ENCODE assay signal across 34 cellular contexts in the genomic region with DNA sequence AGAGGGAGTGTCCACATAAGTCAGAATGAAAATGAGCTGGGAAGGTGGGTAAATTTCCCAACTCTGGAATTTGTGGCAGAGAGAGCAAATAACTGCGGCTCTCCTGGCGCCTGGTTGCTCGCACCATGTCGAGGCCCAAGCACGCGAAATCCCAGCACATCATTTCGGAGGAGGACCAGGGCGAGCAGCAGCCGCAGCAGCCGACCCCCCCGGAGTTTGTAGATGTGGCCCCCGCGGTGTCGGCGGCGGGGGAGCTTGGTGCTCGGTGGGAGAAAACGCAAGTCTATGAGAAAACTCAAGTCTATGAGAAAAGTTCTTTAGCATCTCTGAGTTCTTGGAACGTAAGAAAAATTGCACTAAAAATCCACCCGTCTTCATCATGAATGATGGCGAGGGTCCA.
DNase-seq lines count a peak whose midpoint lies in the region; ATAC-seq and TF ChIP-seq lines count a peak whose summit lies in the region.
"Had no signal": no experiment of that assay in that cellular context is flagged by ENCODE, and none has a peak within 500 bp of the region (broad histone marks: within the 10 kb centered on the region; RNA-seq: fewer than 3 reads in every experiment).

No MANE protein-coding gene starts in this region.

- no peak overlapping the region for H3K4me2 ChIP-seq in GM23338
- no peak overlapping the region for H3K4me2 ChIP-seq in mesenchymal stem cell (ENCODE audit: low read length, poor library complexity, severe bottlenecking)
- H3K4me2 ChIP-seq: A549; BLaER1; BLaER1 treated with 17β-estradiol and CSF1 and Interleukin-3, amounts not matched to agents 10 nM and 100 nM had no signal

- H4K91ac ChIP-seq in mesenchymal stem cell (ENCODE audit: low read length): peak overlapping the region; percentile 25

- TF ChIP-seq CTCF in GM23338 (conservative IDR thresholded peaks at IDR 0.05; ENCODE audit: low read depth in 2 of 2) (no peak), nephron (IDR thresholded peaks at IDR 0.05; ENCODE audit: unreplicated experiment in 3 of 3) (no peak)

- no peak overlapping the region for H3K18ac ChIP-seq in mesenchymal stem cell (ENCODE audit: low read depth in 1 of 2, low read length in 2 of 2)

- DNase-seq in right cardiac atrium (peak in 2 of 3 donors; percentile 44 to 46), Right ventricle myocardium superior (no peak), GM23338 (ENCODE audit: low spot score) (no peak), mesenchymal stem cell (no peak), retina (no peak), DMS153 (lab: John Stamatoyannopoulos, UW) (no peak), RPMI8226 (no peak)
- DNase-seq: 8988T; ACHN; AML-193; BE2C; C1 segment of cervical spinal cord; Caco-2; Calu3; CD4-positive, alpha-beta memory T cell; CD4-positive, alpha-beta T cell; CD4-positive, CD25-positive, alpha-beta regulatory T cell; CD8-positive, alpha-beta memory T cell; CD8-positive, alpha-beta T cell; COR-L47; DMS 273 treated with DMSO at 0.1 percent for 48 hours; DMS53; DMS79; DMS79 treated with DMSO at 0.1 percent for 48 hours; DND-41; EL had no signal

- no peaks in the 10 kb centered on the region for H3F3A ChIP-seq in GM23338 (replicated peaks; ENCODE audit: low read depth)

- H3K27me3 Mint-ChIP-seq in GM23338 (ENCODE audit: insufficient read depth, low read depth, poor library complexity) (no peaks in the 10 kb centered on the region), nephron (ENCODE audit: low read depth) (peaks cover 4% of the 10 kb centered on the region)
- H3K27me3 Mint-ChIP-seq: CD4-positive, alpha-beta T cell had no signal

- H2AFZ ChIP-seq in GM23338 (0 out of 2 replicates have a peak overlapping the region, but pooled peaks have one; percentile 10), mesenchymal stem cell (ENCODE audit: low read depth, low read length) (no peak overlapping the region)

- intact Hi-C loops in right cardiac atrium (cut with DNase I): no loop called here
- intact Hi-C loops in Right ventricle myocardium superior (cut with DNase I): no loop called here

- no peak overlapping the region for H3K23ac ChIP-seq in mesenchymal stem cell (ENCODE audit: low read length in 2 of 2)

- H2BK12ac ChIP-seq in mesenchymal stem cell (ENCODE audit: low read length in 2 of 2): no peak overlapping the region

- no peak overlapping the region for H3K4ac ChIP-seq in mesenchymal stem cell (ENCODE audit: low read depth in 1 of 2, low read length in 2 of 2)

- H3K4me3 ChIP-seq in right cardiac atrium (ENCODE audit: low read length): no peak overlapping the region
- H3K4me3 ChIP-seq in GM23338: no peak overlapping the region
- no peak overlapping the region for H3K4me3 ChIP-seq in mesenchymal stem cell (ENCODE audit: insufficient read depth in 1 of 2, low read depth in 1 of 2, low read length in 2 of 2)
- H3K4me3 ChIP-seq: A549; BLaER1; BLaER1 treated with 17β-estradiol and CSF1 and Interleukin-3, amounts not matched to agents 10 nM and 100 nM had no signal

- H3K36me3 Mint-ChIP-seq in GM23338 (ENCODE audit: low read depth) (no peaks in the 10 kb centered on the region), nephron (ENCODE audit: low read depth) (no peaks in the 10 kb centered on the region)
- H3K36me3 Mint-ChIP-seq: CD14-positive monocyte; CD4-positive, alpha-beta memory T cell; CD4-positive, CD25-positive, alpha-beta regulatory T cell; CD8-positive, alpha-beta memory T cell; CD8-positive, alpha-beta T cell had no signal

- H3K27ac ChIP-seq in right cardiac atrium (ENCODE audit: low read length) (no peak overlapping the region), GM23338 (ENCODE audit: low read depth) (no peak overlapping the region), mesenchymal stem cell (ENCODE audit: low read length, poor library complexity, severe bottlenecking) (no peak overlapping the region)
- H3K27ac ChIP-seq: 22Rv1; A549; BLaER1; BLaER1 treated with 17β-estradiol and CSF1 and Interleukin-3, amounts not matched to agents 10 nM and 100 nM; C4-2B had no signal

- H2BK5ac ChIP-seq in mesenchymal stem cell (ENCODE audit: low read depth, low read length, poor library complexity, severe bottlenecking): no peak overlapping the region

- H3K36me3 ChIP-seq in GM23338 (ENCODE audit: insufficient read depth) (no peaks in the 10 kb centered on the region), mesenchymal stem cell (ENCODE audit: control insufficient read depth in 1 of 2, insufficient read depth in 2 of 2, low read depth in 1 of 2, low read length in 2 of 2) (no peaks in the 10 kb centered on the region)
- H3K36me3 ChIP-seq: BE2C; BLaER1; BLaER1 treated with 17β-estradiol and CSF1 and Interleukin-3, amounts not matched to agents 10 nM and 100 nM had no signal

- no peak overlapping the region for H3K9ac ChIP-seq in mesenchymal stem cell (ENCODE audit: low read length)
- H3K9ac ChIP-seq: BLaER1; BLaER1 treated with 17β-estradiol and CSF1 and Interleukin-3, amounts not matched to agents 10 nM and 100 nM had no signal

- H4K20me1 ChIP-seq in GM23338 (replicated peaks; ENCODE audit: insufficient read depth): no peaks in the 10 kb centered on the region
- H4K20me1 ChIP-seq: BLaER1; BLaER1 treated with 17β-estradiol and CSF1 and Interleukin-3, amounts not matched to agents 10 nM and 100 nM had no signal

- no peak overlapping the region for H3K27ac Mint-ChIP-seq in GM23338
- peak overlapping the region in 2 of 3 experiments; percentile 2 to 9 for H3K27ac Mint-ChIP-seq in nephron
- H3K27ac Mint-ChIP-seq: B cell; CD14-positive monocyte; CD4-positive, alpha-beta memory T cell; CD4-positive, alpha-beta T cell; CD4-positive, CD25-positive, alpha-beta regulatory T cell; CD8-positive, alpha-beta memory T cell; CD8-positive, alpha-beta T cell had no signal

- ATAC-seq in right cardiac atrium (no peak), Right ventricle myocardium superior (ENCODE audit: poor library complexity) (no peak), GM23338 (no peak)
- ATAC-seq: A549; CD8-positive, alpha-beta T cell had no signal

- H3K79me2 ChIP-seq in GM23338 (replicated peaks; ENCODE audit: insufficient read depth): no peaks in the 10 kb centered on the region

- 93% methylated on average over 21 of the region's 21 CpGs for WGBS in right cardiac atrium
- 97% methylated on average over 21 of the region's 21 CpGs for WGBS in mesenchymal stem cell

- H3K4me1 ChIP-seq in right cardiac atrium (ENCODE audit: control insufficient read depth, insufficient read depth, low read length) (no peaks in the 10 kb centered on the region), GM23338 (ENCODE audit: insufficient read depth) (no peaks in the 10 kb centered on the region), mesenchymal stem cell (ENCODE audit: control insufficient read depth, insufficient read depth, low read depth, low read length) (no peaks in the 10 kb centered on the region)
- H3K4me1 ChIP-seq: A549; BE2C; BLaER1; BLaER1 treated with 17β-estradiol and CSF1 and Interleukin-3, amounts not matched to agents 10 nM and 100 nM had no signal

- H3K4me1 Mint-ChIP-seq in GM23338 (no peaks in the 10 kb centered on the region), nephron (peaks cover 9% of the 10 kb centered on the region)
- H3K4me1 Mint-ChIP-seq: B cell; CD14-positive monocyte; CD4-positive, alpha-beta memory T cell; CD4-positive, CD25-positive, alpha-beta regulatory T cell; CD8-positive, alpha-beta memory T cell had no signal

- H4K8ac ChIP-seq in mesenchymal stem cell (ENCODE audit: low read length): no peak overlapping the region

- H3K9me3 Mint-ChIP-seq in GM23338: no peaks in the 10 kb centered on the region
- peaks cover 7% of the 10 kb centered on the region for H3K9me3 Mint-ChIP-seq in nephron
- H3K9me3 Mint-ChIP-seq: CD4-positive, alpha-beta memory T cell; CD4-positive, alpha-beta T cell; CD8-positive, alpha-beta T cell had no signal

- no peak overlapping the region for H3K14ac ChIP-seq in mesenchymal stem cell (ENCODE audit: low read length in 2 of 2)

- H3K9me3 ChIP-seq in right cardiac atrium (ENCODE audit: control insufficient read depth, low read length) (no peaks in the 10 kb centered on the region), mesenchymal stem cell (ENCODE audit: control insufficient read depth, low read length) (no peaks in the 10 kb centered on the region)
- H3K9me3 ChIP-seq: A549, BE2C, Caco-2 had no signal

- no peak overlapping the region for H3K4me3 Mint-ChIP-seq in GM23338
- no peak overlapping the region for H3K4me3 Mint-ChIP-seq in nephron
- H3K4me3 Mint-ChIP-seq: B cell; CD14-positive monocyte; CD4-positive, alpha-beta memory T cell; CD4-positive, alpha-beta T cell; CD4-positive, CD25-positive, alpha-beta regulatory T cell; CD8-positive, alpha-beta memory T cell; CD8-positive, alpha-beta T cell had no signal

- no peak overlapping the region for H2BK120ac ChIP-seq in mesenchymal stem cell (ENCODE audit: low read depth, low read length)

- no peaks in the 10 kb centered on the region for H3K79me1 ChIP-seq in mesenchymal stem cell (replicated peaks; ENCODE audit: low read length, poor library complexity, severe bottlenecking)

- peak overlapping the region; percentile 99 for H2BK15ac ChIP-seq in mesenchymal stem cell (ENCODE audit: low read depth, poor library complexity, severe bottlenecking)

- peaks cover 6% of the 10 kb centered on the region; the same call in 1 of the 2 replicates for H3K9me2 ChIP-seq in GM23338 (ENCODE audit: insufficient read depth)

- H2AK5ac ChIP-seq in mesenchymal stem cell (ENCODE audit: low read length, severe bottlenecking): no peak overlapping the region

- H3K27me3 ChIP-seq in right cardiac atrium (ENCODE audit: control insufficient read depth, insufficient read depth) (no peaks in the 10 kb centered on the region), GM23338 (ENCODE audit: insufficient read depth) (no peaks in the 10 kb centered on the region), mesenchymal stem cell (ENCODE audit: control insufficient read depth in 1 of 2, insufficient read depth in 1 of 2, low read length in 2 of 2) (no peaks in the 10 kb centered on the region)
- H3K27me3 ChIP-seq: BE2C; BLaER1; BLaER1 treated with 17β-estradiol and CSF1 and Interleukin-3, amounts not matched to agents 10 nM and 100 nM had no signal

TF ChIP-seq in GM23338, 12 proteins besides CTCF, POLR2A, EP300 and RAD21 (continues in another document):
- TF ChIP-seq NANOG (IDR thresholded peaks at IDR 0.05; ENCODE audit: borderline replicate concordance): no peak
- TF ChIP-seq STAT1 (IDR thresholded peaks at IDR 0.05; ENCODE audit: unreplicated experiment): no peak
- no peak for TF ChIP-seq POLR2AphosphoS5 (IDR thresholded peaks at IDR 0.05; ENCODE audit: low read depth)
- no peak for TF ChIP-seq ZNF114 (CRISPR knock-in tag; IDR thresholded peaks at IDR 0.05)
- no peak for TF ChIP-seq JUNB (IDR thresholded peaks at IDR 0.05; ENCODE audit: unreplicated experiment)

Comparison
In these comparisons a context has a peak if more than half of its experiments do, and no peak if none do; other contexts are left out.
1. DNase-seq: peak in right cardiac atrium (2 of 3); none in Right ventricle myocardium superior (single experiment), GM23338 (single experiment), mesenchymal stem cell (single experiment), retina (single experiment), DMS153 (single experiment) and RPMI8226 (single experiment).